ENCODE assay signal across 11 cellular contexts in the genomic region with DNA sequence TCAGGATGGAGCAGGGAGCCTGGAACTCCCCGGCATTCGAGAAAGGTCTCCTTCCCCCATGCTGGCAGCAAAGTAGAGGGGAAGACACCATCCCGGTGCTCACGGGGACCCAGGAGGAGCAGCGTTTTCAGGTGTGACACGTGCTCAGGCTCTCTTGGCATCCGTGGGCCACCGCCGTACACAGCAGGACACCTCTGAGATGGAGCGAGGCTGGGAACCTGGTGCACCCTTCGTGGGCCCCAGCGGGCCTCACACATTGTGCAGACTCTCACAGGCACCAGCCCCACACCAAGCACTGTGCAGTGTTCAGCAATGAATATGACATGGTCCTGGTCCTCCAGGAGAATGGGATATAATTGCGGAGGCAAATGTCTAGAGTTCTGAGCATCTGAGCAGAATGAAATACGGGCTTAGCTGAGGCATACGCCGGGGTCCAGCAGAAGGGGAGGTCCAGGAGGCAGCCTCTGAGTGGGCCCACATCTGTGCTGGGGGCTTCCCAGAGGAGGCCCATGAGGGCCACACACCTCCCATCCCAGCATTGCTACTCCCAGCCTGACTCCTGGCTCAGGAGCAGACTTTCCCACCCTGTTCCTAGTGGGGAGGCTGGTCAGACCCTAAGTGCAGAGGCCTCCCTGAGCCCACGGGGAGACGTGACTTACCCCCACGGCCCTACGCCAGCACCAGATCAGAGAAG.
DNase-seq lines count a peak whose midpoint lies in the region; ATAC-seq and TF ChIP-seq lines count a peak whose summit lies in the region.
"Had no signal": no experiment of that assay in that cellular context is flagged by ENCODE, and none has a peak within 500 bp of the region (broad histone marks: within the 10 kb centered on the region; RNA-seq: fewer than 3 reads in every experiment).

No MANE protein-coding gene starts in this region.

- H3K36me3 ChIP-seq in lung (ENCODE audit: control insufficient read depth in 2 of 2, insufficient read depth in 2 of 2, low read length in 2 of 2) (no peaks in the 10 kb centered on the region), tibial artery (no peaks in the 10 kb centered on the region)

- intact Hi-C loops in tibial artery (cut with DNase I; ENCODE audit: low total_unique reads): no loop called here

- ATAC-seq in activated naive CD8-positive, alpha-beta T cell treated with anti-CD3 and anti-CD28 coated beads, Interleukin-2, amount 50 U/mL, for 24 hours: no peak
- ATAC-seq in lung (ENCODE audit: insufficient read depth, low FRiP score): no peak

- in situ Hi-C loops in GM13977 (cut with MboI; ENCODE audit: low pct_unique_long_range_greater_than_20kb, low sequenced_read_pairs, unreplicated experiment): loop anchor here (25.0 kb wide), 1 partner anchor 230 kb away; no protein-coding TSS in a partner anchor

- H3K27ac ChIP-seq in lung (ENCODE audit: low read depth in 1 of 2, low read length in 1 of 2) (peak overlapping the region; percentile 68 to 94), tibial artery (peak overlapping the region; percentile 99 to 100)

- H3K4me3 ChIP-seq in lung (no peak overlapping the region), tibial artery (peak overlapping the region; percentile 76 to 92)

- WGBS in lung, 2 donors: 87 to 98% methylated on average over 19 to 20 of the region's 20 CpGs

- no peak for DNase-seq in activated naive CD4-positive, alpha-beta T cell treated with anti-CD3 and anti-CD28 coated beads, Interleukin-2, amount 10 ng/mL, durations not matched to agents 7 days and 5 days
- no peak for DNase-seq in activated naive CD4-positive, alpha-beta T cell treated with anti-CD3 and anti-CD28 coated beads, Interleukin-2, amount 50 U/mL, for 16 hours
- DNase-seq in activated naive CD8-positive, alpha-beta T cell treated with anti-CD3 and anti-CD28 coated beads, Interleukin-2, amount 50 U/mL, for 24 hours: no peak
- DNase-seq in lung (ENCODE audit: low spot score) (no peak), tibial artery (no peak), SHP77 treated with DMSO at 0.1 percent for 48 hours (lab: John Stamatoyannopoulos, UW) (no peak), GM13977 (ENCODE audit: low spot score) (no peak)
- no peak for DNase-seq in stimulated activated CD4-positive, alpha-beta T cell treated with anti-CD3 and anti-CD28 coated beads, Interleukin-4, amount 100 ng/mL, for 24 hours
- DNase-seq: kidney, NCI-H1105 treated with DMSO at 0.1 percent for 48 hours, SIG-M5 had no signal

- no peaks in the 10 kb centered on the region for H3K9me3 Mint-ChIP-seq in activated naive CD4-positive, alpha-beta T cell treated with anti-CD3 and anti-CD28 coated beads, Interleukin-2, amount 10 ng/mL, durations not matched to agents 7 days and 5 days
- H3K9me3 Mint-ChIP-seq in activated naive CD8-positive, alpha-beta T cell treated with anti-CD3 and anti-CD28 coated beads, Interleukin-2, amount 50 U/mL, for 24 hours: no peaks in the 10 kb centered on the region

- H3K27ac Mint-ChIP-seq in activated naive CD4-positive, alpha-beta T cell treated with anti-CD3 and anti-CD28 coated beads, Interleukin-2, amount 10 ng/mL, durations not matched to agents 7 days and 5 days: peak overlapping the region; percentile 71
- H3K27ac Mint-ChIP-seq in activated naive CD8-positive, alpha-beta T cell treated with anti-CD3 and anti-CD28 coated beads, Interleukin-2, amount 50 U/mL, for 24 hours: no peak overlapping the region

- no peaks in the 10 kb centered on the region for H3K27me3 Mint-ChIP-seq in activated naive CD4-positive, alpha-beta T cell treated with anti-CD3 and anti-CD28 coated beads, Interleukin-2, amount 10 ng/mL, durations not matched to agents 7 days and 5 days
- no peaks in the 10 kb centered on the region for H3K27me3 Mint-ChIP-seq in activated naive CD8-positive, alpha-beta T cell treated with anti-CD3 and anti-CD28 coated beads, Interleukin-2, amount 50 U/mL, for 24 hours

- peak overlapping the region; percentile 88 for H3K4me3 Mint-ChIP-seq in activated naive CD4-positive, alpha-beta T cell treated with anti-CD3 and anti-CD28 coated beads, Interleukin-2, amount 10 ng/mL, durations not matched to agents 7 days and 5 days
- H3K4me3 Mint-ChIP-seq in activated naive CD8-positive, alpha-beta T cell treated with anti-CD3 and anti-CD28 coated beads, Interleukin-2, amount 50 U/mL, for 24 hours: peak overlapping the region; percentile 81

- H3K4me1 ChIP-seq in lung (ENCODE audit: control insufficient read depth in 2 of 2, insufficient read depth in 2 of 2, low read length in 2 of 2) (peaks cover 26 to 40% of the 10 kb centered on the region in 2 donors), tibial artery (peaks cover 15 to 87% (median 76%) of the 10 kb centered on the region in 4 donors)

- no peaks in the 10 kb centered on the region for H3K27me3 ChIP-seq in lung (ENCODE audit: control insufficient read depth, insufficient read depth)
- H3K27me3 ChIP-seq in tibial artery: no peaks in the 10 kb centered on the region

- peaks cover 19% of the 10 kb centered on the region for H3K36me3 Mint-ChIP-seq in activated naive CD4-positive, alpha-beta T cell treated with anti-CD3 and anti-CD28 coated beads, Interleukin-2, amount 10 ng/mL, durations not matched to agents 7 days and 5 days
- no peaks in the 10 kb centered on the region for H3K36me3 Mint-ChIP-seq in activated naive CD8-positive, alpha-beta T cell treated with anti-CD3 and anti-CD28 coated beads, Interleukin-2, amount 50 U/mL, for 24 hours (ENCODE audit: low read depth)

- CTCF ChIA-PET in activated naive CD4-positive, alpha-beta T cell treated with anti-CD3 and anti-CD28 coated beads, Interleukin-2, amount 10 ng/mL, durations not matched to agents 7 days and 5 days (lab: Charles Lee): no interaction called here

- H3K9me3 ChIP-seq in lung (ENCODE audit: control insufficient read depth in 2 of 2, insufficient read depth in 1 of 2, low read length in 1 of 2) (no peaks in the 10 kb centered on the region), tibial artery (no peaks in the 10 kb centered on the region)

- peaks cover 68% of the 10 kb centered on the region for H3K4me1 Mint-ChIP-seq in activated naive CD4-positive, alpha-beta T cell treated with anti-CD3 and anti-CD28 coated beads, Interleukin-2, amount 10 ng/mL, durations not matched to agents 7 days and 5 days
- peaks cover 37% of the 10 kb centered on the region for H3K4me1 Mint-ChIP-seq in activated naive CD8-positive, alpha-beta T cell treated with anti-CD3 and anti-CD28 coated beads, Interleukin-2, amount 50 U/mL, for 24 hours

- no peak for TF ChIP-seq CTCF in lung (IDR thresholded peaks at IDR 0.05; ENCODE audit: control extremely low read depth, extremely low read depth)
- TF ChIP-seq CTCF in tibial artery (IDR thresholded peaks at IDR 0.05): no peak
- no peak for TF ChIP-seq CTCF in GM13977 (IDR thresholded peaks at IDR 0.05; ENCODE audit: extremely low read depth, insufficient read depth, missing control alignments)
